ENCODE assay signal across 2 cellular contexts in the genomic region with DNA sequence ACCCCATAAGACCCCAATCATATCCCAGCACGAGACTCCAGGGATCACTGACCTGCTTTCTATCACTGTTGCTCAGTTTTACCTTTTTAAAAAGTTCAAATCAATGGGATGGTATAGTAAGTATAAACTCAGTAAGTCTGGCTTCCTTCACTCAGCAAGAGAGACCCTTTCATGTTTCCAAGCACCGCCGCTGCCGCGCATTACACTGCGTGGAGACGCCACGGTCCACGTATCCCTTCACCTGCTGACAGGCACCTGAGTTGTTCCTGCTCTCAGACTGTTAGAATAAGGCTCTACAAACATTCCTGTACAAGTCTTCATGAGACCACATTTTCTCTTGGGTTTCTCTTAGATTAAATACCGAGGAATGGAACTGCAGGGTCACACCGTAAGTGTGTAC.
TF ChIP-seq lines count a peak whose summit lies in the region.

No MANE protein-coding gene starts in this region.

TF ChIP-seq in SK-N-SH, 30 proteins besides CTCF, POLR2A, EP300 and RAD21:
- TF ChIP-seq GABPA (IDR thresholded peaks at IDR 0.05; ENCODE audit: low read depth) = no peak
- no peak for TF ChIP-seq TCF12 (IDR thresholded peaks at IDR 0.05)
- TF ChIP-seq, protein P1, sequence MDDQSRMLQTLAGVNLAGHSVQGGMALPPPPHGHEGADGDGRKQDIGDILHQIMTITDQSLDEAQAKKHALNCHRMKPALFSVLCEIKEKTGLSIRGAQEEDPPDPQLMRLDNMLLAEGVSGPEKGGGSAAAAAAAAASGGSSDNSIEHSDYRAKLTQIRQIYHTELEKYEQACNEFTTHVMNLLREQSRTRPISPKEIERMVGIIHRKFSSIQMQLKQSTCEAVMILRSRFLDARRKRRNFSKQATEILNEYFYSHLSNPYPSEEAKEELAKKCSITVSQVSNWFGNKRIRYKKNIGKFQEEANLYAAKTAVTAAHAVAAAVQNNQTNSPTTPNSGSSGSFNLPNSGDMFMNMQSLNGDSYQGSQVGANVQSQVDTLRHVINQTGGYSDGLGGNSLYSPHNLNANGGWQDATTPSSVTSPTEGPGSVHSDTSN (IDR thresholded peaks at IDR 0.05) = no peak
- TF ChIP-seq TAF1 (IDR thresholded peaks at IDR 0.05; ENCODE audit: borderline replicate concordance, low read depth, low read length) = no peak
- TF ChIP-seq, protein P2, sequence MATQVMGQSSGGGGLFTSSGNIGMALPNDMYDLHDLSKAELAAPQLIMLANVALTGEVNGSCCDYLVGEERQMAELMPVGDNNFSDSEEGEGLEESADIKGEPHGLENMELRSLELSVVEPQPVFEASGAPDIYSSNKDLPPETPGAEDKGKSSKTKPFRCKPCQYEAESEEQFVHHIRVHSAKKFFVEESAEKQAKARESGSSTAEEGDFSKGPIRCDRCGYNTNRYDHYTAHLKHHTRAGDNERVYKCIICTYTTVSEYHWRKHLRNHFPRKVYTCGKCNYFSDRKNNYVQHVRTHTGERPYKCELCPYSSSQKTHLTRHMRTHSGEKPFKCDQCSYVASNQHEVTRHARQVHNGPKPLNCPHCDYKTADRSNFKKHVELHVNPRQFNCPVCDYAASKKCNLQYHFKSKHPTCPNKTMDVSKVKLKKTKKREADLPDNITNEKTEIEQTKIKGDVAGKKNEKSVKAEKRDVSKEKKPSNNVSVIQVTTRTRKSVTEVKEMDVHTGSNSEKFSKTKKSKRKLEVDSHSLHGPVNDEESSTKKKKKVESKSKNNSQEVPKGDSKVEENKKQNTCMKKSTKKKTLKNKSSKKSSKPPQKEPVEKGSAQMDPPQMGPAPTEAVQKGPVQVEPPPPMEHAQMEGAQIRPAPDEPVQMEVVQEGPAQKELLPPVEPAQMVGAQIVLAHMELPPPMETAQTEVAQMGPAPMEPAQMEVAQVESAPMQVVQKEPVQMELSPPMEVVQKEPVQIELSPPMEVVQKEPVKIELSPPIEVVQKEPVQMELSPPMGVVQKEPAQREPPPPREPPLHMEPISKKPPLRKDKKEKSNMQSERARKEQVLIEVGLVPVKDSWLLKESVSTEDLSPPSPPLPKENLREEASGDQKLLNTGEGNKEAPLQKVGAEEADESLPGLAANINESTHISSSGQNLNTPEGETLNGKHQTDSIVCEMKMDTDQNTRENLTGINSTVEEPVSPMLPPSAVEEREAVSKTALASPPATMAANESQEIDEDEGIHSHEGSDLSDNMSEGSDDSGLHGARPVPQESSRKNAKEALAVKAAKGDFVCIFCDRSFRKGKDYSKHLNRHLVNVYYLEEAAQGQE (IDR thresholded peaks at IDR 0.05; ENCODE audit: low read depth, low read length) = no peak
- TF ChIP-seq MEF2A (IDR thresholded peaks at IDR 0.05; ENCODE audit: borderline replicate concordance, low read depth) = no peak
- TF ChIP-seq FOXJ3 (CRISPR knock-in tag; IDR thresholded peaks at IDR 0.05) = no peak
- no peak for TF ChIP-seq FOSL2 (IDR thresholded peaks at IDR 0.05; ENCODE audit: borderline replicate concordance, low read depth)
- TF ChIP-seq RCOR1 (IDR thresholded peaks at IDR 0.05; ENCODE audit: low read length) = no peak
- TF ChIP-seq NFIC (IDR thresholded peaks at IDR 0.05; ENCODE audit: borderline replicate concordance) = no peak
- TF ChIP-seq, protein P3, sequence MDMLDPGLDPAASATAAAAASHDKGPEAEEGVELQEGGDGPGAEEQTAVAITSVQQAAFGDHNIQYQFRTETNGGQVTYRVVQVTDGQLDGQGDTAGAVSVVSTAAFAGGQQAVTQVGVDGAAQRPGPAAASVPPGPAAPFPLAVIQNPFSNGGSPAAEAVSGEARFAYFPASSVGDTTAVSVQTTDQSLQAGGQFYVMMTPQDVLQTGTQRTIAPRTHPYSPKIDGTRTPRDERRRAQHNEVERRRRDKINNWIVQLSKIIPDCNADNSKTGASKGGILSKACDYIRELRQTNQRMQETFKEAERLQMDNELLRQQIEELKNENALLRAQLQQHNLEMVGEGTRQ (IDR thresholded peaks at IDR 0.05; ENCODE audit: borderline replicate concordance, low read depth, low read length) = no peak
- TF ChIP-seq FOXM1 (IDR thresholded peaks at IDR 0.05; ENCODE audit: low read depth) = no peak
- TF ChIP-seq NRF1 (IDR thresholded peaks at IDR 0.05; ENCODE audit: low read depth, low read length) = no peak
- TF ChIP-seq TEAD4 (IDR thresholded peaks at IDR 0.05; ENCODE audit: borderline replicate concordance, insufficient read depth) = no peak
- TF ChIP-seq SIN3A (IDR thresholded peaks at IDR 0.05; ENCODE audit: borderline replicate concordance, low read depth, low read length) = no peak
- TF ChIP-seq MXI1 (IDR thresholded peaks at IDR 0.05; ENCODE audit: low read depth, low read length) = no peak
- TF ChIP-seq, protein P4, sequence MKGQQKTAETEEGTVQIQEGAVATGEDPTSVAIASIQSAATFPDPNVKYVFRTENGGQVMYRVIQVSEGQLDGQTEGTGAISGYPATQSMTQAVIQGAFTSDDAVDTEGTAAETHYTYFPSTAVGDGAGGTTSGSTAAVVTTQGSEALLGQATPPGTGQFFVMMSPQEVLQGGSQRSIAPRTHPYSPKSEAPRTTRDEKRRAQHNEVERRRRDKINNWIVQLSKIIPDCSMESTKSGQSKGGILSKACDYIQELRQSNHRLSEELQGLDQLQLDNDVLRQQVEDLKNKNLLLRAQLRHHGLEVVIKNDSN (IDR thresholded peaks at IDR 0.05; ENCODE audit: borderline replicate concordance, low read depth) = no peak
- no peak for TF ChIP-seq SMC3 (IDR thresholded peaks at IDR 0.05; ENCODE audit: low read depth, low read length)

TF ChIP-seq in SK-N-SH treated with all-trans-retinoic acid at 6 μM for 48 hours, 23 proteins besides CTCF, POLR2A, EP300 and RAD21:
- TF ChIP-seq TOX (CRISPR knock-in tag; IDR thresholded peaks at IDR 0.05; ENCODE audit: borderline replicate concordance) (no peak), ZNF565 (CRISPR knock-in tag; conservative IDR thresholded peaks at IDR 0.05; ENCODE audit: low read depth) (no peak), ARNTL (CRISPR knock-in tag; IDR thresholded peaks at IDR 0.05; ENCODE audit: borderline replicate concordance, low read depth) (no peak), ZFP3 (CRISPR knock-in tag; IDR thresholded peaks at IDR 0.05) (no peak), GLIS3 (CRISPR knock-in tag; IDR thresholded peaks at IDR 0.05) (no peak), OSR1 (CRISPR knock-in tag; IDR thresholded peaks at IDR 0.05) (no peak), PPARA (CRISPR knock-in tag; IDR thresholded peaks at IDR 0.05; ENCODE audit: borderline replicate concordance) (no peak), CSDC2 (CRISPR knock-in tag; IDR thresholded peaks at IDR 0.05) (no peak), RARB (CRISPR knock-in tag; IDR thresholded peaks at IDR 0.05) (no peak), TCF4 (CRISPR knock-in tag; IDR thresholded peaks at IDR 0.05; ENCODE audit: borderline replicate concordance) (no peak), ISL1 (CRISPR knock-in tag; IDR thresholded peaks at IDR 0.05) (no peak), ZNF8 (CRISPR knock-in tag; IDR thresholded peaks at IDR 0.05) (no peak), BACH2 (CRISPR knock-in tag; IDR thresholded peaks at IDR 0.05; ENCODE audit: borderline replicate concordance) (no peak), ZFP30 (CRISPR knock-in tag; IDR thresholded peaks at IDR 0.05) (no peak)
- TF ChIP-seq, protein P5, sequence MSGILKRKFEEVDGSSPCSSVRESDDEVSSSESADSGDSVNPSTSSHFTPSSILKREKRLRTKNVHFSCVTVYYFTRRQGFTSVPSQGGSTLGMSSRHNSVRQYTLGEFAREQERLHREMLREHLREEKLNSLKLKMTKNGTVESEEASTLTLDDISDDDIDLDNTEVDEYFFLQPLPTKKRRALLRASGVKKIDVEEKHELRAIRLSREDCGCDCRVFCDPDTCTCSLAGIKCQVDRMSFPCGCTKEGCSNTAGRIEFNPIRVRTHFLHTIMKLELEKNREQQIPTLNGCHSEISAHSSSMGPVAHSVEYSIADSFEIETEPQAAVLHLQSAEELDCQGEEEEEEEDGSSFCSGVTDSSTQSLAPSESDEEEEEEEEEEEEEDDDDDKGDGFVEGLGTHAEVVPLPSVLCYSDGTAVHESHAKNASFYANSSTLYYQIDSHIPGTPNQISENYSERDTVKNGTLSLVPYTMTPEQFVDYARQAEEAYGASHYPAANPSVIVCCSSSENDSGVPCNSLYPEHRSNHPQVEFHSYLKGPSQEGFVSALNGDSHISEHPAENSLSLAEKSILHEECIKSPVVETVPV (CRISPR knock-in tag; IDR thresholded peaks at IDR 0.05) = no peak
- TF ChIP-seq, protein P6, sequence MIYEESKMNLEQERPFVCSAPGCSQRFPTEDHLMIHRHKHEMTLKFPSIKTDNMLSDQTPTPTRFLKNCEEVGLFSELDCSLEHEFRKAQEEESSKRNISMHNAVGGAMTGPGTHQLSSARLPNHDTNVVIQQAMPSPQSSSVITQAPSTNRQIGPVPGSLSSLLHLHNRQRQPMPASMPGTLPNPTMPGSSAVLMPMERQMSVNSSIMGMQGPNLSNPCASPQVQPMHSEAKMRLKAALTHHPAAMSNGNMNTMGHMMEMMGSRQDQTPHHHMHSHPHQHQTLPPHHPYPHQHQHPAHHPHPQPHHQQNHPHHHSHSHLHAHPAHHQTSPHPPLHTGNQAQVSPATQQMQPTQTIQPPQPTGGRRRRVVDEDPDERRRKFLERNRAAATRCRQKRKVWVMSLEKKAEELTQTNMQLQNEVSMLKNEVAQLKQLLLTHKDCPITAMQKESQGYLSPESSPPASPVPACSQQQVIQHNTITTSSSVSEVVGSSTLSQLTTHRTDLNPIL (CRISPR knock-in tag; IDR thresholded peaks at IDR 0.05; ENCODE audit: low read depth) = no peak
